Comparison of ENCODE assay signal across 8 cellular contexts in the genomic region with DNA sequence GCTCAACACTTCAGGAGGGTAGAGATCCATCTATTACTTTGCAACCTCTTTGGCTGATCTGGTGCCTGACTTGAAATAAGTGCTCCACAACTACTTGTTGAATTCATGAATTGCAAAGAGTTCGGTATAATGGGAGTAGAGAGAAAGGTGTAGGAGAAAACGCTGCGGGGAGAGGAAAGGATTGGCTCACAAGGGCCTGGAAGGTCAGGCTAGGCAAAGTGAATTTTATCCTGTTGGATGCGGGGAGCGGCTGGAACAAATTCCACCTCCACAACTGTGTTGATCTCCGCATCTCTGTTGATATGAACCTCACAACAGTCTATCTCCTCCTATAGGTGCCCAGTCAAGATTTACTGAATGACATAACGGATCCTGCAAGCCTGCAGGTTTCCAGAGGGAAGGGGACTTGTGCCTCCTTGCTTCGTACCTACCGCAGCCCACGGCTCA. TPM values are rescaled to one million over a fixed set of nuclear protein-coding genes. Genes with fewer than 3 reads are reported as not detected.
DNase-seq lines count a peak whose midpoint lies in the region; ATAC-seq, FAIRE-seq and TF ChIP-seq lines count a peak whose summit lies in the region.

No MANE protein-coding gene starts in this region.

- H3K4me3 Mint-ChIP-seq in GM23338 (peak overlapping the region; percentile 96), immature natural killer cell (peak overlapping the region; percentile 88 to 100 (median 99))
- H3K4me3 Mint-ChIP-seq in activated T-helper 2 cell treated with anti-CD3 and anti-CD28 coated beads, Interferon-gamma antibody, Interleukin-2, Interleukin-4, amounts not matched to agents 10 μg/mL and 5 μg/mL and 100 μg/mL, durations not matched to agents 14 hours and 24 hours and 36 hours (ENCODE audit: low read depth): peak overlapping the region; percentile 100
- peak overlapping the region; percentile 100 for H3K4me3 Mint-ChIP-seq in stimulated activated naive B cell treated with anti-CD40 and anti-IgM and Interleukin-4, amounts not matched to agents 10 μg/mL and 1 μg/mL and 100 μg/mL, for 72 hours

- no peak overlapping the region for H3K27ac Mint-ChIP-seq in GM23338
- H3K27ac Mint-ChIP-seq in activated T-helper 2 cell treated with anti-CD3 and anti-CD28 coated beads, Interferon-gamma antibody, Interleukin-2, Interleukin-4, amounts not matched to agents 10 μg/mL and 5 μg/mL and 100 μg/mL, durations not matched to agents 14 hours and 24 hours and 36 hours: peak overlapping the region; percentile 50
- peak overlapping the region; percentile 75 to 93 (median 84) for H3K27ac Mint-ChIP-seq in immature natural killer cell
- peak overlapping the region; percentile 71 for H3K27ac Mint-ChIP-seq in stimulated activated naive B cell treated with anti-CD40 and anti-IgM and Interleukin-4, amounts not matched to agents 10 μg/mL and 1 μg/mL and 100 μg/mL, for 72 hours

- no peaks in the 10 kb centered on the region for H3K9me2 ChIP-seq in GM23338 (ENCODE audit: insufficient read depth)

- H3K4me1 Mint-ChIP-seq in GM23338 (peaks cover 21% of the 10 kb centered on the region), immature natural killer cell (peaks cover 46 to 56% of the 10 kb centered on the region in 2 donors)
- H3K4me1 Mint-ChIP-seq in activated T-helper 2 cell treated with anti-CD3 and anti-CD28 coated beads, Interferon-gamma antibody, Interleukin-2, Interleukin-4, amounts not matched to agents 10 μg/mL and 5 μg/mL and 100 μg/mL, durations not matched to agents 14 hours and 24 hours and 36 hours (ENCODE audit: low read depth): peaks cover 43% of the 10 kb centered on the region
- H3K4me1 Mint-ChIP-seq in stimulated activated naive B cell treated with anti-CD40 and anti-IgM and Interleukin-4, amounts not matched to agents 10 μg/mL and 1 μg/mL and 100 μg/mL, for 72 hours: peaks cover 34 to 70% of the 10 kb centered on the region in 2 donors

- peaks cover 16% of the 10 kb centered on the region; the same call in 1 of the 2 replicates for H3F3A ChIP-seq in GM23338 (replicated peaks; ENCODE audit: low read depth)

- H3K27me3 Mint-ChIP-seq in GM23338 (ENCODE audit: insufficient read depth, low read depth, poor library complexity) (peaks cover 6% of the 10 kb centered on the region), immature natural killer cell (ENCODE audit: low read depth in 3 of 3) (peaks cover 2 to 10% (median 8%) of the 10 kb centered on the region in 3 donors)
- no peaks in the 10 kb centered on the region for H3K27me3 Mint-ChIP-seq in activated T-helper 2 cell treated with anti-CD3 and anti-CD28 coated beads, Interferon-gamma antibody, Interleukin-2, Interleukin-4, amounts not matched to agents 10 μg/mL and 5 μg/mL and 100 μg/mL, durations not matched to agents 14 hours and 24 hours and 36 hours (ENCODE audit: low read depth)
- H3K27me3 Mint-ChIP-seq in stimulated activated naive B cell treated with anti-CD40 and anti-IgM and Interleukin-4, amounts not matched to agents 10 μg/mL and 1 μg/mL and 100 μg/mL, for 72 hours: no peaks in the 10 kb centered on the region

- H3K4me3 ChIP-seq in GM23338: peak overlapping the region; percentile 98

- no peak overlapping the region for H3K27ac ChIP-seq in GM23338 (ENCODE audit: low read depth)

- peak overlapping the region; percentile 96 for H3K4me2 ChIP-seq in GM23338

- DNase-seq in ACHN (peak; percentile 22), GM23338 (ENCODE audit: low spot score) (peak; percentile 8), immature natural killer cell (no peak), GM12892 (ENCODE audit: insufficient read length) (no peak), NCI-H1048 (lab: John Stamatoyannopoulos, UW) (no peak)
- no peak for DNase-seq in activated T-helper 2 cell treated with anti-CD3 and anti-CD28 coated beads, Interferon-gamma antibody, Interleukin-2, Interleukin-4, amounts not matched to agents 10 μg/mL and 5 μg/mL and 100 μg/mL, durations not matched to agents 14 hours and 24 hours and 36 hours (ENCODE audit: low spot score)
- no peak for DNase-seq in stimulated activated naive B cell treated with anti-CD40 and anti-IgM and Interleukin-4, amounts not matched to agents 10 μg/mL and 1 μg/mL and 100 μg/mL, for 72 hours

- peaks cover 15% of the 10 kb centered on the region for H3K36me3 Mint-ChIP-seq in GM23338 (ENCODE audit: low read depth)
- H3K36me3 Mint-ChIP-seq in activated T-helper 2 cell treated with anti-CD3 and anti-CD28 coated beads, Interferon-gamma antibody, Interleukin-2, Interleukin-4, amounts not matched to agents 10 μg/mL and 5 μg/mL and 100 μg/mL, durations not matched to agents 14 hours and 24 hours and 36 hours (ENCODE audit: low read depth): peaks cover 41% of the 10 kb centered on the region
- peaks cover 5 to 17% (median 13%) of the 10 kb centered on the region in 3 donors for H3K36me3 Mint-ChIP-seq in immature natural killer cell
- H3K36me3 Mint-ChIP-seq in stimulated activated naive B cell treated with anti-CD40 and anti-IgM and Interleukin-4, amounts not matched to agents 10 μg/mL and 1 μg/mL and 100 μg/mL, for 72 hours: peaks cover 21 to 37% of the 10 kb centered on the region in 2 donors

- H4K20me1 ChIP-seq in GM23338 (replicated peaks; ENCODE audit: insufficient read depth): 0 out of 2 replicates have a peak, but pooled peaks cover 9% of the 10 kb centered on the region

- peak overlapping the region; percentile 97 for H2AFZ ChIP-seq in GM23338

- in situ Hi-C loops in ACHN (cut with HindIII; ENCODE audit: low pct_ligation_motif_present, low pct_unique_long_range_greater_than_20kb, low sequenced_read_pairs): loop anchor here (25.0 kb wide), 1 partner anchor 98 kb away; the partner anchor contains the start of gene CLUAP1

- H3K4me1 ChIP-seq in GM23338 (ENCODE audit: insufficient read depth): peaks cover 6% of the 10 kb centered on the region

- H3K79me2 ChIP-seq in GM23338 (replicated peaks; ENCODE audit: insufficient read depth): peaks cover 38% of the 10 kb centered on the region

- intact Hi-C loops in activated T-helper 2 cell treated with anti-CD3 and anti-CD28 coated beads, Interferon-gamma antibody, Interleukin-2, Interleukin-4, amounts not matched to agents 10 μg/mL and 5 μg/mL and 100 μg/mL, durations not matched to agents 14 hours and 24 hours and 36 hours (cut with micrococcal nuclease): loop anchor here (1.0 to 10.0 kb wide), 2 partner anchors 32 to 106 kb away; partner anchors contain the start of gene CLUAP1

- H3K27me3 ChIP-seq in GM23338 (ENCODE audit: insufficient read depth): no peaks in the 10 kb centered on the region

- no peaks in the 10 kb centered on the region for H3K9me3 Mint-ChIP-seq in GM23338
- no peaks in the 10 kb centered on the region for H3K9me3 Mint-ChIP-seq in activated T-helper 2 cell treated with anti-CD3 and anti-CD28 coated beads, Interferon-gamma antibody, Interleukin-2, Interleukin-4, amounts not matched to agents 10 μg/mL and 5 μg/mL and 100 μg/mL, durations not matched to agents 14 hours and 24 hours and 36 hours
- H3K9me3 Mint-ChIP-seq in immature natural killer cell: no peaks in the 10 kb centered on the region
- H3K9me3 Mint-ChIP-seq in stimulated activated naive B cell treated with anti-CD40 and anti-IgM and Interleukin-4, amounts not matched to agents 10 μg/mL and 1 μg/mL and 100 μg/mL, for 72 hours: no peaks in the 10 kb centered on the region

- H3K36me3 ChIP-seq in GM23338 (ENCODE audit: insufficient read depth): no peaks in the 10 kb centered on the region

- no peak for TF ChIP-seq CTCF in GM23338 (conservative IDR thresholded peaks at IDR 0.05; ENCODE audit: low read depth in 2 of 2)

- no peak for FAIRE-seq in GM12892 (lab: Jason Lieb, UNC)

- no peak for TF ChIP-seq POLR2A in GM12892 (IDR thresholded peaks at IDR 0.05; ENCODE audit: low read depth, low read length)

- ATAC-seq in GM23338: peak; percentile 61
- no peak for ATAC-seq in stimulated activated naive B cell treated with anti-CD40 and anti-IgM and Interleukin-4, amounts not matched to agents 10 μg/mL and 1 μg/mL and 100 μg/mL, for 72 hours (replicated peaks)
- ATAC-seq in GM21526 (IDR thresholded peaks at IDR 0.05; ENCODE audit: low FRiP score, unreplicated experiment): no peak

RNA-seq across cellular contexts. Expression of gene SLX4, which starts 0.7 kb away (rescaled TPM):
- 12.6 and 15.2 TPM in 2 replicates for total RNA-seq in GM23338 (2014; rRNA removed; shearing (Covaris generic))
- 2.9 and 3.0 TPM in 2 replicates for polyA plus RNA-seq in GM23338 (2016; fragmentation: Nextera tagmentation; extraction: Ambion mirVana)
- 11.8 and 12.2 TPM in 2 replicates for total RNA-seq in activated T-helper 2 cell treated with anti-CD3 and anti-CD28 coated beads, Interferon-gamma antibody, Interleukin-2, Interleukin-4, amounts not matched to agents 10 μg/mL and 5 μg/mL and 100 μg/mL, durations not matched to agents 14 hours and 24 hours and 36 hours
- polyA plus RNA-seq in immature natural killer cell: 1 to 10 TPM in 1 of 3 donors, under 1 TPM in 1, not detected in 1; 0.43 to 1.8 TPM
- polyA plus RNA-seq in GM12892 (2012; ENCODE audit: missing spikeins): 4.9 TPM

RNA-seq across cellular contexts. Expression of gene NLRC3, which starts 33.5 kb away (rescaled TPM):
- 0.49 and 0.82 TPM in 2 replicates for total RNA-seq in GM23338 (2014; rRNA removed; shearing (Covaris generic))
- polyA plus RNA-seq in GM23338 (2016; fragmentation: Nextera tagmentation; extraction: Ambion mirVana): 0.11 and 0.28 TPM in 2 replicates
- total RNA-seq in activated T-helper 2 cell treated with anti-CD3 and anti-CD28 coated beads, Interferon-gamma antibody, Interleukin-2, Interleukin-4, amounts not matched to agents 10 μg/mL and 5 μg/mL and 100 μg/mL, durations not matched to agents 14 hours and 24 hours and 36 hours: 28.8 and 29.6 TPM in 2 replicates
- polyA plus RNA-seq in immature natural killer cell: 10 to 100 TPM; 18.3 to 68.0 (median 24.9) TPM
- polyA plus RNA-seq in GM12892 (2012; ENCODE audit: missing spikeins): 4.0 TPM

RNA-seq across cellular contexts. Expression of gene DNASE1, which starts 43.8 kb away (rescaled TPM):
- total RNA-seq in GM23338 (2014; rRNA removed; shearing (Covaris generic)): 23.0 and 24.0 TPM in 2 replicates
- polyA plus RNA-seq in GM23338 (2016; fragmentation: Nextera tagmentation; extraction: Ambion mirVana): 7.9 TPM in 2 replicates
- 14.0 and 14.6 TPM in 2 replicates for total RNA-seq in activated T-helper 2 cell treated with anti-CD3 and anti-CD28 coated beads, Interferon-gamma antibody, Interleukin-2, Interleukin-4, amounts not matched to agents 10 μg/mL and 5 μg/mL and 100 μg/mL, durations not matched to agents 14 hours and 24 hours and 36 hours
- 1 to 10 TPM in 2 of 3 donors, under 1 TPM in 1; 0.60 to 9.0 (median 3.5) TPM for polyA plus RNA-seq in immature natural killer cell
- polyA plus RNA-seq in GM12892 (2012; ENCODE audit: missing spikeins): 8.5 TPM

Comparison
In these comparisons a context has a peak if more than half of its experiments do, and no peak if none do; other contexts are left out.
1. DNase-seq: peak in ACHN (single experiment) and GM23338 (single experiment); none in activated T-helper 2 cell treated with anti-CD3 and anti-CD28 coated beads, Interferon-gamma antibody, Interleukin-2, Interleukin-4, amounts not matched to agents 10 μg/mL and 5 μg/mL and 100 μg/mL, durations not matched to agents 14 hours and 24 hours and 36 hours (single experiment), immature natural killer cell (0 of 3), stimulated activated naive B cell treated with anti-CD40 and anti-IgM and Interleukin-4, amounts not matched to agents 10 μg/mL and 1 μg/mL and 100 μg/mL, for 72 hours (single experiment), GM12892 (single experiment) and NCI-H1048 (single experiment).
2. RNA of gene NLRC3, which starts 33.5 kb away (total RNA-seq): 28.8 to 29.6 TPM in activated T-helper 2 cell treated with anti-CD3 and anti-CD28 coated beads, Interferon-gamma antibody, Interleukin-2, Interleukin-4, amounts not matched to agents 10 μg/mL and 5 μg/mL and 100 μg/mL, durations not matched to agents 14 hours and 24 hours and 36 hours; 0.49 to 0.82 TPM in GM23338; every median in the first group is over 10 times any median in the second.
3. Peak in every context shown above with its lines, with median percentiles within 50 percentile points of each other: H3K4me3 Mint-ChIP-seq.